8 cellular contexts compared by ENCODE assay signal in genomic region chr3:4720316-4721075, GRCh38.
DNase-seq lines count a peak whose midpoint lies in the region; ATAC-seq and TF ChIP-seq lines count a peak whose summit lies in the region.

No MANE protein-coding gene starts in this region.

- H3K36me3 ChIP-seq in SJCRH30, result no peaks in the 10 kb centered on the region
- H3K36me3 ChIP-seq in endodermal cell (ENCODE audit: control insufficient read depth, insufficient read depth, low read length), result no peaks in the 10 kb centered on the region

- H3K9ac ChIP-seq in endodermal cell (ENCODE audit: extremely low read depth, low read length, poor library complexity, severe bottlenecking), result no peak overlapping the region

- H3K4me3 ChIP-seq in SJCRH30 (no peak overlapping the region), endodermal cell (ENCODE audit: low read length) (no peak overlapping the region)

- H3K4me3 Mint-ChIP-seq in endodermal cell (no peak overlapping the region), mesothelial cell of epicardium (no peak overlapping the region)

- H3K36me3 Mint-ChIP-seq in endodermal cell (ENCODE audit: low read depth) (no peaks in the 10 kb centered on the region), mesothelial cell of epicardium (no peaks in the 10 kb centered on the region)

- DNase-seq in AG09319 (ENCODE audit: extremely low read depth, low read depth), result peak; percentile 72
- peak; percentile 47 to 69 for DNase-seq in SJCRH30
- DNase-seq in endodermal cell, result peak; percentile 81
- DNase-seq in mesothelial cell of epicardium (ENCODE audit: low spot score in 2 of 2, unreplicated experiment in 2 of 2), result no peak
- DNase-seq in NOMO-1 treated with dmso at 0.1 percent for 144 hours (lab: John Stamatoyannopoulos, UW; ENCODE audit: unreplicated experiment), result no peak
- no peak for DNase-seq in NCI-H1694 (lab: John Stamatoyannopoulos, UW)

- H3K4me1 Mint-ChIP-seq in endodermal cell (peaks cover 13% of the 10 kb centered on the region), mesothelial cell of epicardium (peaks cover 30% of the 10 kb centered on the region)

- H3K9me3 Mint-ChIP-seq in endodermal cell, result no peaks in the 10 kb centered on the region
- H3K9me3 Mint-ChIP-seq in mesothelial cell of epicardium, result no peaks in the 10 kb centered on the region

- H3K27ac Mint-ChIP-seq in endodermal cell (no peak overlapping the region), mesothelial cell of epicardium (no peak overlapping the region)

- H3K27me3 Mint-ChIP-seq in endodermal cell (ENCODE audit: insufficient read depth) (peaks cover 2% of the 10 kb centered on the region), mesothelial cell of epicardium (ENCODE audit: low read depth) (no peaks in the 10 kb centered on the region)

- peak; percentile 29 for TF ChIP-seq CTCF in AG09319 (IDR thresholded peaks at IDR 0.05; ENCODE audit: low read depth, low read length)
- peak; percentile 65 for TF ChIP-seq CTCF in endodermal cell (conservative IDR thresholded peaks at IDR 0.05)
- TF ChIP-seq CTCF in mesothelial cell of epicardium (IDR thresholded peaks at IDR 0.05; ENCODE audit: unreplicated experiment), result peak; percentile 38

- H3K27ac ChIP-seq in SJCRH30 (no peak overlapping the region), endodermal cell (ENCODE audit: low read depth, low read length) (no peak overlapping the region)

- WGBS in endodermal cell (ENCODE audit: insufficient coverage in 1 of 2, insufficient read length in 1 of 2), 2 experiments, result 49 to 52% methylated on average over 7 to 12 of the region's 12 CpGs

- H3K9me3 ChIP-seq in SJCRH30 (replicated peaks) (no peaks in the 10 kb centered on the region), endodermal cell (ENCODE audit: control insufficient read depth, low read length) (no peaks in the 10 kb centered on the region)

- H3K27me3 ChIP-seq in SJCRH30 (no peaks in the 10 kb centered on the region), endodermal cell (ENCODE audit: control insufficient read depth, insufficient read depth, low read length, poor library complexity, severe bottlenecking) (no peaks in the 10 kb centered on the region)

- ATAC-seq in GM21390 (IDR thresholded peaks at IDR 0.05; ENCODE audit: unreplicated experiment) (peak; percentile 53), GM19455 (IDR thresholded peaks at IDR 0.05; ENCODE audit: unreplicated experiment) (no peak)

- H3K4me1 ChIP-seq in SJCRH30, result peaks cover 30% of the 10 kb centered on the region
- H3K4me1 ChIP-seq in endodermal cell (ENCODE audit: control insufficient read depth, insufficient read depth, low read length), result no peaks in the 10 kb centered on the region

Comparison
In these comparisons a context has a peak if more than half of its experiments do, and no peak if none do; other contexts are left out.
1. DNase-seq: peak in AG09319 (single experiment), SJCRH30 (2 of 2) and endodermal cell (single experiment); none in mesothelial cell of epicardium (0 of 2), NOMO-1 treated with dmso at 0.1 percent for 144 hours (single experiment) and NCI-H1694 (single experiment).
2. Peak in every context shown above with its lines, with median percentiles within 50 percentile points of each other: CTCF ChIP-seq.